Comparison of ENCODE assay signal across 27 cellular contexts in the genomic region with DNA sequence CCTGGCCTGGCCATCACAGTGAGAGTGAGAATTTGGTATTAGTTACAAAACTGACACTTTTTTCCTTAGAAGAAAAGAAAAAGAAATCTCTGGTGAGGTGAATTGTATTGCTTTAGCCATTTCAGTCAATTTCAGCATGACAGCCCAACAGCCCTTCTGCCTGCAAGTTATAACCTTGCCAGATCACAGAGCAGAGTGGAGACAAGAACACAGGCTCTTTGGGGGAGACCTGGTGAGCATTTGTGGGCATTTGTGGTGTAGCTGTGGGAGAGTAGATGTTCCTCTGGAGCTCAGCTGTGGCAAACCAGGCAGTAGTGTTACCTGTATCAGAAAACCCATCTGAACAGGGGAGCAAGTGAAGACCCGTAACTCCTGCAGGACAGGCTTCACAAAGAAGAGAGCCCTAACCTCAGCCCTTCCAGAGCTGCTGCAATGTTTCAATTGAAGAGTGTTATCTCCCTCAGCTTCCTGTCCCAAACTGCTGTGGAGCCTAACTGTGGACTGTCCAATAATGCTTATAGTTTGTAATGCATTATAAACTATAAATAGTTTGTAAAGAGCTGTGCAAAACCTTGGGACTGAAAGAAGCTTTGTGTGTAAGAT. TPM values are rescaled to one million over a fixed set of nuclear protein-coding genes. Genes with fewer than 3 reads are reported as not detected.
"Had no signal": no experiment of that assay in that cellular context is flagged by ENCODE, and none has a peak within 500 bp of the region (broad histone marks: within the 10 kb centered on the region; RNA-seq: fewer than 3 reads in every experiment).

No MANE protein-coding gene starts in this region.

- H3K27ac Mint-ChIP-seq: memory B cell; natural killer cell treated with Interleukin-12 subunit alpha and Interleukin-12 subunit beta and Interleukin-15 and Interleukin-18, amount 100 ng/mL, for 72 hours; neural progenitor cell; progenitor cell of endocrine pancreas; stimulated activated naive CD8-positive, alpha-beta T cell treated with anti-CD3 and anti-CD28 coated beads, Interleukin-15, amount 100 ng/mL, for 72 hours had no signal

- H3K4me3 Mint-ChIP-seq: memory B cell; natural killer cell treated with Interleukin-12 subunit alpha and Interleukin-12 subunit beta and Interleukin-15 and Interleukin-18, amount 100 ng/mL, for 72 hours; neural progenitor cell; stimulated activated naive CD8-positive, alpha-beta T cell treated with anti-CD3 and anti-CD28 coated beads, Interleukin-15, amount 100 ng/mL, for 72 hours had no signal

- H3K27ac ChIP-seq: colonic mucosa, esophagus squamous epithelium, neural progenitor cell, parathyroid adenoma, right atrium auricular region, testis, tibial artery, upper lobe of left lung had no signal

- H3K4me3 ChIP-seq: colonic mucosa, esophagus squamous epithelium, lung, neural progenitor cell, right atrium auricular region, smooth muscle cell, testis, tibial artery, upper lobe of left lung had no signal

- H3K36me3 ChIP-seq: colonic mucosa, esophagus squamous epithelium, neural progenitor cell, right atrium auricular region, upper lobe of left lung had no signal

- H3K4me1 ChIP-seq: colonic mucosa, esophagus squamous epithelium, neural progenitor cell, parathyroid adenoma, right atrium auricular region, testis, tibial artery, upper lobe of left lung had no signal

- H3K27me3 Mint-ChIP-seq: memory B cell; stimulated activated naive CD8-positive, alpha-beta T cell treated with anti-CD3 and anti-CD28 coated beads, Interleukin-15, amount 100 ng/mL, for 72 hours had no signal

- H3K27me3 ChIP-seq: colonic mucosa, esophagus squamous epithelium, neural progenitor cell, right atrium auricular region, testis, tibial artery, upper lobe of left lung had no signal

- H3K4me1 Mint-ChIP-seq: memory B cell; stimulated activated naive CD8-positive, alpha-beta T cell treated with anti-CD3 and anti-CD28 coated beads, Interleukin-15, amount 100 ng/mL, for 72 hours had no signal

- H3K9me3 ChIP-seq: colonic mucosa, esophagus squamous epithelium, right atrium auricular region, testis, tibial artery, upper lobe of left lung had no signal

- H3K9me3 Mint-ChIP-seq: memory B cell; natural killer cell treated with Interleukin-12 subunit alpha and Interleukin-12 subunit beta and Interleukin-15 and Interleukin-18, amount 100 ng/mL, for 72 hours; neural progenitor cell; stimulated activated naive CD8-positive, alpha-beta T cell treated with anti-CD3 and anti-CD28 coated beads, Interleukin-15, amount 100 ng/mL, for 72 hours had no signal

- H3K36me3 Mint-ChIP-seq: natural killer cell treated with Interleukin-12 subunit alpha and Interleukin-12 subunit beta and Interleukin-15 and Interleukin-18, amount 100 ng/mL, for 72 hours; neural progenitor cell had no signal

- DNase-seq: colonic mucosa; dermis blood vessel endothelial cell; effector memory CD4-positive, alpha-beta T cell; esophagus squamous epithelium; kidney; stimulated activated CD4-positive, alpha-beta T cell treated with anti-CD3 and anti-CD28 coated beads, Interleukin-12 subunit alpha, Interleukin-12 subunit beta, amount 100 ng/mL, for 4 hours; stimulated activated CD4-positive, alpha-beta T cell treated with anti-CD3 and anti-CD28 coated beads, Interleukin-1b, Interleukin-23, amount 100 ng/mL, for 48 hours; stimulated activated CD4-positive, alpha-beta T cell treated with anti-CD3 and anti-CD28 coated beads, Interleukin-4, amount 100 ng/mL, for 1 hour; stimulated activated CD8-positive, alpha-beta memory T cell treated with anti-CD3 and anti-CD28 coated beads, Interleukin-4, amount 100 ng/mL, for 48 hours; stimulated activated naive CD4-positive, alpha-beta T cell; stimulated activated naive CD8-positive, alpha-beta T cell treated with anti-CD3 and anti-CD28 coated beads, Interleukin-15, amount 100 ng/mL, for 72 hours; testis; tibial artery; upper lobe of left lung had no signal

RNA-seq across cellular contexts. Expression of gene DLX1, which starts 22.8 kb away (rescaled TPM):
- total RNA-seq: dermis blood vessel endothelial cell; endothelial cell of umbilical vein; epithelial cell of proximal tubule; esophagus squamous epithelium; kidney; left lobe of liver; liver; lung; mononuclear cell; natural killer cell treated with Interleukin-12 subunit alpha and Interleukin-12 subunit beta and Interleukin-15 and Interleukin-18, amount 100 ng/mL, for 72 hours; right atrium auricular region; testis; upper lobe of left lung had no signal
- polyA plus RNA-seq: liver had no signal

RNA-seq across cellular contexts. Expression of gene DLX2, which starts 40.2 kb away (rescaled TPM):
- total RNA-seq: colonic mucosa, dermis blood vessel endothelial cell, endothelial cell of umbilical vein, esophagus squamous epithelium, kidney, left lobe of liver, liver, mononuclear cell, right atrium auricular region, upper lobe of left lung had no signal
- polyA plus RNA-seq: endothelial cell of umbilical vein, liver had no signal
